Comparison of ENCODE assay signal across 8 cellular contexts in the genomic region with DNA sequence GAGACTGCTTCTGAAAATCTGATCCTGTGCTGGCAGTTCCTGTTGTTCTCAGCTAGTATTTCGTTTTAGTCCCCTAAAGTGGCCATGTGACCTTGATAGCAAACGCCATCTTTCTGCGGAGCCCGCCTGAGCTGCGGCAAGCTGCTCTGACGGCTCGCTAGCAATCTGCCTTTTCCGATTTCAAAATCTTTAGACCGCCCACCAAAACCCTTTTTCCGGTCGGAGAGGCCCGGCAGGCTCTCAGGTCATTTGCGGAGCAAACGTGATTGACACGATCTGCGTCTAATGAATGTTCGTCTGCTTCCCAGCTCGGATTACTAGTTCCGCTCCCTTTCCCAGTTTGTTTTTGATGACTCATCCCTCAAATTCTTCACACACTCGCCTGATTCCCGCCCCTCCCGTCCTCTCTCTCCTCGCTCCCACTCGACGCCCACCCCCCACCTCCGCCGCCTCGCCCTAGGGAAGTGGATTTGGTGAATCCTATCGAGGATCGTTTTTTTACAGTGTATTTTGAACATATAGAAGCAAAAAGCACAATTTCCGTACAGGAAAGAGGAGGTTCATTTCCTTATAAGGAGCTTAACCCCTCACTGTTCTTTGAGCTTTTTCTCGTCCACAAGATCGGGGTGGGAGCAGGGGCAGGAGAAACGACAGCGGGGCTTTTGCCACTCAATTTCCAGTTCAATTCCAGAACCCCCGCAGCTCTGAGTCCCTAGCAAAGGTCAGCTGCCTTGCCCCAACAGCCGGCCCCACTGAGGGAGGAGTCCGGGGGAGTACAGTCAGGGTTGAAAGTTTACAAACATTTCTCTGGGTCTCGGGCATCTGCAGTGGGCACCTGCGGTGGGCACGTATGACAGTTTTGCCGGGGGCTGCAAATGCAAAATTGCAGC. TPM values are rescaled to one million over a fixed set of nuclear protein-coding genes. Genes with fewer than 3 reads are reported as not detected.
A peak's percentile ranks its signal among the peaks of the same experiment; 100 is the strongest.
DNase-seq lines count a peak whose midpoint lies in the region; ATAC-seq and TF ChIP-seq lines count a peak whose summit lies in the region.

No MANE protein-coding gene starts in this region.

- peaks cover 4% of the 10 kb centered on the region for H3K4me1 ChIP-seq in foreskin keratinocyte
- peaks cover 0 to 15% (median 4%) of the 10 kb centered on the region in 4 donors for H3K4me1 ChIP-seq in stomach

- no peaks in the 10 kb centered on the region for H3K36me3 Mint-ChIP-seq in neural crest cell (ENCODE audit: low read depth)

- peak overlapping the region; percentile 32 to 47 (median 36) for H3K4me3 ChIP-seq in stomach

- H3K27ac Mint-ChIP-seq in neural crest cell (ENCODE audit: unreplicated experiment), result peak overlapping the region; percentile 98

- TF ChIP-seq EP300 in stomach (IDR thresholded peaks at IDR 0.05), result no peak

- no peaks in the 10 kb centered on the region for H3K36me3 ChIP-seq in stomach

- no peaks in the 10 kb centered on the region for H3K27me3 Mint-ChIP-seq in neural crest cell (ENCODE audit: low read depth)

- no peak for TF ChIP-seq POLR2A in stomach (IDR thresholded peaks at IDR 0.05)

- intact Hi-C loops in stomach (cut with DNase I; ENCODE audit: low total_unique reads), result no loop called here

- peaks cover 38% of the 10 kb centered on the region for H3K4me1 Mint-ChIP-seq in neural crest cell

- 1 to 33% (median 11%) methylated on average over 39 to 42 of the region's 42 CpGs for WGBS in stomach, 5 donors

- H3K27ac ChIP-seq in foreskin keratinocyte (peak overlapping the region; percentile 91), stomach (peak overlapping the region; percentile 77 to 88 (median 85))

- DNase-seq in EL (peak; percentile 96), GOT3 (lab: John Stamatoyannopoulos, UW) (peak; percentile 57), LHCN-M2 (ENCODE audit: low read depth) (peak; percentile 96), SIG-M5 (lab: John Stamatoyannopoulos, UW) (peak; percentile 64), foreskin keratinocyte (peak; percentile 84 to 90), neural crest cell (ENCODE audit: low read depth, low spot score) (peak; percentile 59), stomach (peak; percentile 86)
- DNase-seq in activated naive CD4-positive, alpha-beta T cell (lab: John Stamatoyannopoulos, UW), result peak; percentile 30 to 64 (median 50)

- H3K9me3 Mint-ChIP-seq in neural crest cell, result peaks cover 3% of the 10 kb centered on the region

- H3K9me3 ChIP-seq in stomach, result no peaks in the 10 kb centered on the region

- peak overlapping the region; percentile 91 for H3K4me3 Mint-ChIP-seq in neural crest cell

- peak; percentile 97 for ATAC-seq in foreskin keratinocyte

- no peaks in the 10 kb centered on the region for H3K27me3 ChIP-seq in foreskin keratinocyte
- peaks cover 0 to 8% (median 0%) of the 10 kb centered on the region in 3 donors for H3K27me3 ChIP-seq in stomach

- no peak for TF ChIP-seq CTCF in foreskin keratinocyte (conservative IDR thresholded peaks at IDR 0.05)
- no peak for TF ChIP-seq CTCF in neural crest cell (conservative IDR thresholded peaks at IDR 0.05)
- no peak for TF ChIP-seq CTCF in stomach (IDR thresholded peaks at IDR 0.05)

RNA-seq across cellular contexts. Expression of gene NLGN3, which starts 37.5 kb away (rescaled TPM):
- total RNA-seq in LHCN-M2 (2014; rRNA removed) (0.06 and 0.23 TPM in 2 replicates), foreskin keratinocyte (0.03 TPM in 1 of 2 replicates, not detected in the other), neural crest cell (29.5 and 31.5 TPM in 2 replicates), stomach (10 to 100 TPM in 1 of 5 donors, 1 to 10 TPM in 1, under 1 TPM in 1, not detected in 2; 0.92 to 10.7 (median 1.0) TPM)
- 0.12 TPM for polyA plus RNA-seq in LHCN-M2 (2012)
- polyA plus RNA-seq in foreskin keratinocyte (0.01 TPM in 1 of 2 replicates, not detected in the other), stomach (under 1 TPM; 0.12 to 0.50 (median 0.31) TPM)

RNA-seq across cellular contexts. Expression of gene GJB1, which starts 40.9 kb away (rescaled TPM):
- not detected in 2 replicates for total RNA-seq in LHCN-M2 (2014; rRNA removed)
- polyA plus RNA-seq in LHCN-M2 (2012), result not detected
- not detected in 2 replicates for total RNA-seq in foreskin keratinocyte
- not detected in 2 replicates for polyA plus RNA-seq in foreskin keratinocyte
- total RNA-seq in neural crest cell, result 12.3 and 12.4 TPM in 2 replicates
- 10 to 100 TPM in 1 of 5 donors, 1 to 10 TPM in 2, not detected in 2; 6.6 to 39.7 (median 8.1) TPM for total RNA-seq in stomach
- 10 to 100 TPM in 1 of 3 donors, 1 to 10 TPM in 2; 6.6 to 18.4 (median 7.3) TPM for polyA plus RNA-seq in stomach

Comparison
In these comparisons a context has a peak if more than half of its experiments do, and no peak if none do; other contexts are left out.
1. Peak in every context shown above with its lines: DNase-seq, ATAC-seq, H3K4me3 ChIP-seq and H3K27ac ChIP-seq.